In genomic region chr14:77031680-77032482, GRCh38 we compare ENCODE assay signal across 8 cellular contexts. TPM values are rescaled to one million over a fixed set of nuclear protein-coding genes. Genes with fewer than 3 reads are reported as not detected.
A peak's percentile ranks its signal among the peaks of the same experiment; 100 is the strongest.
DNase-seq lines count a peak whose midpoint lies in the region; ATAC-seq and TF ChIP-seq lines count a peak whose summit lies in the region.

No MANE protein-coding gene starts in this region.

- peaks cover 11% of the 10 kb centered on the region for H3K79me2 ChIP-seq in MM.1S (ENCODE audit: low read length)

- no peak for TF ChIP-seq CTCF in MM.1S (IDR thresholded peaks at IDR 0.05; ENCODE audit: low read length)

- H3K27me3 Mint-ChIP-seq in activated T-cell treated with anti-CD3 and anti-CD28 coated beads, Interleukin-2, amount 50 U/mL, for 72 hours (ENCODE audit: low read depth) = no peaks in the 10 kb centered on the region

- ATAC-seq in activated T-cell treated with anti-CD3 and anti-CD28 coated beads, Interleukin-2, amount 50 U/mL, for 72 hours (replicated peaks in 1 of 2) = no peak
- no peak for ATAC-seq in GM19463 (IDR thresholded peaks at IDR 0.05; ENCODE audit: unreplicated experiment)

- H3K9me3 Mint-ChIP-seq in activated T-cell treated with anti-CD3 and anti-CD28 coated beads, Interleukin-2, amount 50 U/mL, for 72 hours = no peaks in the 10 kb centered on the region

- H4K20me1 ChIP-seq in MM.1S (ENCODE audit: insufficient read depth, low read length) = no peaks in the 10 kb centered on the region

- peak overlapping the region; percentile 95 for H3K27ac Mint-ChIP-seq in activated T-cell treated with anti-CD3 and anti-CD28 coated beads, Interleukin-2, amount 50 U/mL, for 72 hours

- WGBS in thymus = 26% methylated on average over 9 of the region's 9 CpGs

- no peaks in the 10 kb centered on the region for H3K9me3 ChIP-seq in thymus (ENCODE audit: control insufficient read depth)
- H3K9me3 ChIP-seq in MM.1S (replicated peaks; ENCODE audit: insufficient read depth, low read length) = no peaks in the 10 kb centered on the region

- peaks cover 50% of the 10 kb centered on the region for H3K4me1 ChIP-seq in thymus (ENCODE audit: control insufficient read depth, insufficient read depth, low read length)
- H3K4me1 ChIP-seq in MM.1S (ENCODE audit: low read length) = peaks cover 30% of the 10 kb centered on the region

- H3K4me1 Mint-ChIP-seq in activated T-cell treated with anti-CD3 and anti-CD28 coated beads, Interleukin-2, amount 50 U/mL, for 72 hours (ENCODE audit: low read depth) = peaks cover 70% of the 10 kb centered on the region

- H3K36me3 Mint-ChIP-seq in activated T-cell treated with anti-CD3 and anti-CD28 coated beads, Interleukin-2, amount 50 U/mL, for 72 hours (ENCODE audit: insufficient read depth in 2 of 2) = peaks cover 3 to 8% of the 10 kb centered on the region in 2 donors

- no peak overlapping the region for H3K9ac ChIP-seq in MM.1S (ENCODE audit: low read length)

- DNase-seq in activated T-cell treated with anti-CD3 and anti-CD28 coated beads, Interleukin-2, amount 50 U/mL, for 72 hours = no peak
- no peak for DNase-seq in activated T-cell treated with anti-CD3 and anti-CD28 coated beads for 4 hours
- no peak for DNase-seq in erythroblast (lab: John Stamatoyannopoulos, UW)
- DNase-seq in MM.1S = no peak

- H3K27me3 ChIP-seq in layer of hippocampus (ENCODE audit: control insufficient read depth, insufficient read depth, low read length) (no peaks in the 10 kb centered on the region), thymus (ENCODE audit: control insufficient read depth, insufficient read depth) (no peaks in the 10 kb centered on the region), MM.1S (replicated peaks; ENCODE audit: insufficient read depth, low read length) (no peaks in the 10 kb centered on the region)

- H3F3A ChIP-seq in MM.1S (ENCODE audit: insufficient read depth, low read length) = peaks cover 31% of the 10 kb centered on the region

- H3K27ac ChIP-seq in angular gyrus (ENCODE audit: low read depth, low read length) (peak overlapping the region; percentile 97), layer of hippocampus (ENCODE audit: low read depth, low read length) (peak overlapping the region; percentile 95), thymus (ENCODE audit: low read depth) (peak overlapping the region; percentile 96), MM.1S (ENCODE audit: low read length) (no peak overlapping the region)

- H3K9me2 ChIP-seq in MM.1S (replicated peaks; ENCODE audit: insufficient read depth, low read length) = no peaks in the 10 kb centered on the region

- H3K4me2 ChIP-seq in MM.1S (ENCODE audit: low read depth, low read length) = no peak overlapping the region

- peak overlapping the region; percentile 62 for H3K4me3 ChIP-seq in thymus (ENCODE audit: low read length)
- H3K4me3 ChIP-seq in MM.1S (ENCODE audit: low read length) = no peak overlapping the region

- no peak overlapping the region for H2AFZ ChIP-seq in MM.1S (ENCODE audit: low read length)

- peak overlapping the region; percentile 95 to 98 for H3K4me3 Mint-ChIP-seq in activated T-cell treated with anti-CD3 and anti-CD28 coated beads, Interleukin-2, amount 50 U/mL, for 72 hours

- H3K36me3 ChIP-seq in thymus (ENCODE audit: control insufficient read depth, insufficient read depth) (no peaks in the 10 kb centered on the region), MM.1S (replicated peaks; ENCODE audit: insufficient read depth, low read length) (no peaks in the 10 kb centered on the region)

- TF ChIP-seq POLR2A in erythroblast (IDR thresholded peaks at IDR 0.05; ENCODE audit: low read length) = no peak

RNA-seq across cellular contexts. Expression of gene IRF2BPL, which starts 3.4 kb away (rescaled TPM):
- 10 to 100 TPM; 55.6 to 58.0 TPM for total RNA-seq in activated T-cell treated with anti-CD3 and anti-CD28 coated beads, Interleukin-2, amount 50 U/mL, for 72 hours
- 13.3 TPM for polyA plus RNA-seq in thymus
